ENCODE assay signal across 7 cellular contexts in genomic region chr4:53366301-53366716, GRCh38. TPM values are rescaled to one million over a fixed set of nuclear protein-coding genes. Genes with fewer than 3 reads are reported as not detected.
A peak's percentile ranks its signal among the peaks of the same experiment; 100 is the strongest.
DNase-seq lines count a peak whose midpoint lies in the region; ATAC-seq, FAIRE-seq and TF ChIP-seq lines count a peak whose summit lies in the region.

No MANE protein-coding gene starts in this region.

- TF ChIP-seq CTCF in LNCaP clone FGC (IDR thresholded peaks at IDR 0.05; ENCODE audit: control insufficient read depth, extremely low read depth, insufficient read depth) (no peak), endothelial cell (IDR thresholded peaks at IDR 0.05; ENCODE audit: unreplicated experiment) (no peak)

- no peak for DNase-seq in LNCaP clone FGC (ENCODE audit: low read depth)
- DNase-seq in endothelial cell (ENCODE audit: low spot score), result no peak
- DNase-seq in NCI-H2227 treated with DMSO at 0.1 percent for 48 hours (lab: John Stamatoyannopoulos, UW), result no peak
- DNase-seq in middle frontal gyrus (ENCODE audit: extremely low spot score, low spot score), result no peak
- DNase-seq in RCC 7860 (ENCODE audit: low spot score), result no peak

- H3K4me1 Mint-ChIP-seq in endothelial cell (ENCODE audit: unreplicated experiment), result peaks cover 16% of the 10 kb centered on the region

- peak overlapping the region; percentile 55 for H3K27ac Mint-ChIP-seq in endothelial cell (ENCODE audit: unreplicated experiment)

- H3K4me3 Mint-ChIP-seq in endothelial cell (ENCODE audit: unreplicated experiment), result peak overlapping the region; percentile 95

- ATAC-seq in GM21360 (IDR thresholded peaks at IDR 0.05; ENCODE audit: unreplicated experiment), result peak; percentile 7

- H3K27me3 ChIP-seq in rectal smooth muscle tissue (ENCODE audit: control insufficient read depth, insufficient read depth, low read length), result no peaks in the 10 kb centered on the region

- H3K27ac ChIP-seq in rectal smooth muscle tissue (ENCODE audit: low read depth, low read length), result peak overlapping the region; percentile 59

- no peak for FAIRE-seq in RCC 7860 (lab: Jason Lieb, UNC)

- peak overlapping the region; percentile 29 for H3K9ac ChIP-seq in rectal smooth muscle tissue (ENCODE audit: low read length)

- H3K9me3 Mint-ChIP-seq in endothelial cell (ENCODE audit: unreplicated experiment), result no peaks in the 10 kb centered on the region

- H3K27me3 Mint-ChIP-seq in endothelial cell (ENCODE audit: unreplicated experiment), result peaks cover 5% of the 10 kb centered on the region

- H3K4me1 ChIP-seq in rectal smooth muscle tissue (ENCODE audit: control insufficient read depth, insufficient read depth, low read length), result no peaks in the 10 kb centered on the region

- H3K36me3 ChIP-seq in rectal smooth muscle tissue (ENCODE audit: control insufficient read depth, insufficient read depth, low read length), result no peaks in the 10 kb centered on the region

- H3K36me3 Mint-ChIP-seq in endothelial cell (ENCODE audit: low read depth, unreplicated experiment), result peaks cover 5% of the 10 kb centered on the region

- H3K4me3 ChIP-seq in LNCaP clone FGC (ENCODE audit: low read depth, low read length), result peak overlapping the region; percentile 99
- peak overlapping the region; percentile 99 for H3K4me3 ChIP-seq in rectal smooth muscle tissue (ENCODE audit: low read length)

RNA-seq across cellular contexts. Expression of gene SCFD2, which starts 0.4 kb away (rescaled TPM):
- total RNA-seq in endothelial cell (ENCODE audit: unreplicated experiment), result 13.6 TPM

RNA-seq across cellular contexts. Expression of gene FIP1L1, which starts 11.1 kb away (rescaled TPM):
- 55.6 TPM for total RNA-seq in endothelial cell (ENCODE audit: unreplicated experiment)
